ENCODE assay signal across 8 cellular contexts in the genomic region with DNA sequence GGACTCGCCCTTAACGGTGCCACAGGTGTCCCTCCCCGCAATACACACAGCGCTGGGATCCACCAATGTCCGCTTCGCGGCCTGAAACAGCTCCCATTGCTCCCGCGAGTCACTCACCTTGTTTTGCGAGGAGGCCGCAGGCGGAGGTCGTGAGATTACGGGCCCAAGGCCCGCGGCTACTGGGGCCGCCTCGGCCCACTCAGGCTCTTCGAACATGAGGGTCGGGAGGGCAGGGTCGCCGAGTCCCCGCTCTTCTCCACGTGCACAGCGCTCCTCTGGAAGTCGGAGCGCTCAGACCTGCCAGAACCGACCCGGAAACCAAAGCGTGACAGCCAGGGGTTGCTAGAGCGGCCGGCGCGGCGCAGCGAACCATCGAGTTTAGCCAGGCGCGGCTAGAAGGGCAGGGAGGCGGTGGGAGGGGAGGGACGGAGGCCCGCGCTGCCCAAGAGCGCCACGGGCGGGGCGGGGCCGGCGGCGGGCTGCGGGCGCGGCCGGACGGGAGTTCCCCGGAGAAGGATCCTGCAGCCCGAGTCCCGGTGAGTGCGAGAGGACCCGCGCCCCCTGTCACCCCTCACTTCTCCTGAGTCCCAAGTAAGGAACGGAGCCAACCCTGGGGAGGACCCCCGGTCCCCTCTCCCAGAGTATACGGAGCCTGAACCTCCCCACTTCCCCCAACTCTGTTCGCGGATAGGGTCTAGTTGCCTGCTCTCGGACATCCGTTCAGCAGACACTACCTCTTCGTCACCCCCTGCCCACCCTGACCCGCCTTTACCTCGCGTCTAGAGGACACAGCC. TPM values are rescaled to one million over a fixed set of nuclear protein-coding genes. Genes with fewer than 3 reads are reported as not detected.
DNase-seq lines count a peak whose midpoint lies in the region; ATAC-seq, FAIRE-seq and TF ChIP-seq lines count a peak whose summit lies in the region.

A gene (plus strand): TSS at position 488 of the 794 bp plus-strand sequence. CDS start 498 bp downstream, outside the sequence.
A gene (minus strand): TSS at position 330 of the 794 bp plus-strand sequence. CDS start 114 bp downstream, at position 216.

- CTCF ChIA-PET in AG04449 (lab: Yijun Ruan, JAX) = interaction anchor here (0.7 to 4.4 kb wide), 11 partner anchors 10 to 240 kb away, joined by 3 to 19 read pairs (median 4); no protein-coding TSS in a partner anchor

- peaks cover 5 to 23% (median 6%) of the 10 kb centered on the region in 3 donors for H3K36me3 Mint-ChIP-seq in immature natural killer cell

- no peaks in the 10 kb centered on the region for H3K27me3 ChIP-seq in bronchial epithelial cell (ENCODE audit: control insufficient read depth, insufficient read depth, low read length)

- POLR2A ChIA-PET in AG04449 (lab: Yijun Ruan, JAX) = interaction anchor here (0.8 to 1.2 kb wide), 5 partner anchors 8 to 122 kb away, joined by 3 to 4 read pairs (median 4); a partner anchor contains a TSS

- DNase-seq in AG04449 (ENCODE audit: low read depth, low spot score) (no peak), NCI-H2171 treated with DMSO at 0.1 percent for 48 hours (lab: John Stamatoyannopoulos, UW) (peak; percentile 64), bronchial epithelial cell (ENCODE audit: low read depth) (peak; percentile 75), immature natural killer cell (peak; percentile 89 to 91 (median 90)), smooth muscle cell of the brain vasculature (ENCODE audit: low read depth, low spot score) (peak; percentile 68)

- TF ChIP-seq CTCF in AG04449 (IDR thresholded peaks at IDR 0.05; ENCODE audit: insufficient read depth, low read length, missing control alignments) (no peak), WI38 (IDR thresholded peaks at IDR 0.05; ENCODE audit: low read depth, low read length) (no peak), bronchial epithelial cell (IDR thresholded peaks at IDR 0.05; ENCODE audit: insufficient read depth, low read length, severe bottlenecking) (peak; percentile 24)

- no peak within 1 kb of the TSS for H3K27ac Mint-ChIP-seq in immature natural killer cell

- ATAC-seq in GM18870 (IDR thresholded peaks at IDR 0.05; ENCODE audit: unreplicated experiment) (peak; percentile 55), HG03103 (IDR thresholded peaks at IDR 0.05; ENCODE audit: low read depth, unreplicated experiment) (peak; percentile 78)

- no peak for FAIRE-seq in bronchial epithelial cell (lab: Jason Lieb, UNC)

- peaks cover 27% of the 10 kb centered on the region for H3K36me3 ChIP-seq in bronchial epithelial cell (ENCODE audit: control insufficient read depth, insufficient read depth, low read length)

- no peak within 1 kb of the TSS for H3K4me3 Mint-ChIP-seq in immature natural killer cell

- H3K4me1 Mint-ChIP-seq in immature natural killer cell = peaks cover 2 to 13% of the 10 kb centered on the region in 2 donors

- no peaks in the 10 kb centered on the region for H3K9me3 Mint-ChIP-seq in immature natural killer cell

- no peaks in the 10 kb centered on the region for H3K27me3 Mint-ChIP-seq in immature natural killer cell (ENCODE audit: low read depth in 3 of 3)

- H3K4me3 ChIP-seq in AG04449 (ENCODE audit: low read depth, low read length) = peak within 1 kb of the TSS; percentile 97
- H3K4me3 ChIP-seq in WI38 (ENCODE audit: low read depth, low read length) = peak within 1 kb of the TSS; percentile 96
- H3K4me3 ChIP-seq in bronchial epithelial cell (ENCODE audit: low read depth, low read length) = peak within 1 kb of the TSS; percentile 94

RNA-seq across cellular contexts. Expression of the first gene that starts in this region (rescaled TPM):
- total RNA-seq in bronchial epithelial cell = 47.0 and 70.3 TPM in 2 replicates
- polyA plus RNA-seq in immature natural killer cell = 100 to 1,000 TPM; 155 to 297 (median 193) TPM

RNA-seq across cellular contexts. Expression of the second gene that starts in this region (rescaled TPM):
- 10.3 and 10.5 TPM in 2 replicates for total RNA-seq in bronchial epithelial cell
- polyA plus RNA-seq in immature natural killer cell = 10 to 100 TPM; 17.6 to 25.7 (median 18.3) TPM
